Comparison of ENCODE assay signal across 27 cellular contexts in genomic region chr14:104152686-104153398, GRCh38.
"Had no signal": no experiment of that assay in that cellular context is flagged by ENCODE, and none has a peak within 500 bp of the region (broad histone marks: within the 10 kb centered on the region; RNA-seq: fewer than 3 reads in every experiment).

No MANE protein-coding gene starts in this region.

- ATAC-seq: activated CD4-positive, alpha-beta T cell treated with anti-CD3 and anti-CD28 coated beads for 36 hours; activated CD8-positive, alpha-beta T cell treated with anti-CD3 and anti-CD28 coated beads for 36 hours; activated naive CD4-positive, alpha-beta T cell treated with anti-CD3 and anti-CD28 coated beads, Interleukin-2, amount 50 U/mL, for 72 hours; activated T-cell treated with anti-CD3 and anti-CD28 coated beads, Interleukin-2, amount 50 U/mL, for 4 hours; activated T-helper 17 cell treated with anti-CD3 and anti-CD28 coated beads, Interleukin-2, amount 50 U/mL, for 72 hours; esophagus mucosa had no signal

- FAIRE-seq: astrocyte, bronchial epithelial cell, frontal cortex had no signal

- DNase-seq: activated CD4-positive, alpha-beta T cell treated with anti-CD3 and anti-CD28 coated beads for 36 hours; activated CD4-positive, alpha-beta T cell treated with anti-CD3 and anti-CD28 coated beads, Interleukin-2, amount 10 ng/mL, durations not matched to agents 24 days and 14 days; activated CD4-positive, CD25-positive, alpha-beta regulatory T cell; activated CD4-positive, CD25-positive, alpha-beta regulatory T cell treated with anti-CD3 and anti-CD28 coated beads, Interleukin-2, amount 50 U/mL, for 72 hours; activated CD8-positive, alpha-beta memory T cell treated with anti-CD3 and anti-CD28 coated beads for 24 hours; activated CD8-positive, alpha-beta T cell treated with anti-CD3 and anti-CD28 coated beads for 36 hours; activated effector memory CD4-positive, alpha-beta T cell treated with Interleukin-2 at 50 U/mL for 16 hours; activated gamma-delta T cell treated with Interleukin-2 at 50 U/mL for 16 hours; activated naive CD4-positive, alpha-beta T cell treated with Interleukin-2 at 50 U/mL for 16 hours; activated naive CD8-positive, alpha-beta T cell treated with anti-CD3 and anti-CD28 coated beads, Interleukin-2, amount 10 ng/mL, durations not matched to agents 7 days and 5 days; activated T-cell treated with anti-CD3 and anti-CD28 coated beads, Interleukin-2, amount 50 U/mL, for 4 hours; brain microvascular endothelial cell; dorsolateral prefrontal cortex; effector memory CD4-positive, alpha-beta T cell; endodermal cell; foreskin fibroblast; head of caudate nucleus; T-helper 2 cell had no signal

- H3K4me1 Mint-ChIP-seq: activated CD4-positive, alpha-beta T cell treated with anti-CD3 and anti-CD28 coated beads for 36 hours; activated CD4-positive, alpha-beta T cell treated with anti-CD3 and anti-CD28 coated beads, Interleukin-2, amount 10 ng/mL, durations not matched to agents 24 days and 14 days; activated naive CD8-positive, alpha-beta T cell treated with anti-CD3 and anti-CD28 coated beads, Interleukin-2, amount 10 ng/mL, durations not matched to agents 7 days and 5 days; activated T-helper 17 cell treated with anti-CD3 and anti-CD28 coated beads, Interleukin-2, amount 50 U/mL, for 72 hours; central memory CD8-positive, alpha-beta T cell had no signal

- H3K27me3 ChIP-seq: brain microvascular endothelial cell had no signal

- H3K27ac ChIP-seq: brain microvascular endothelial cell, coronary artery, dorsolateral prefrontal cortex had no signal

- H3K27me3 Mint-ChIP-seq: activated CD4-positive, alpha-beta T cell treated with anti-CD3 and anti-CD28 coated beads for 36 hours; activated CD4-positive, alpha-beta T cell treated with anti-CD3 and anti-CD28 coated beads, Interleukin-2, amount 10 ng/mL, durations not matched to agents 24 days and 14 days; activated CD8-positive, alpha-beta T cell treated with anti-CD3 and anti-CD28 coated beads for 36 hours; activated naive CD8-positive, alpha-beta T cell treated with anti-CD3 and anti-CD28 coated beads, Interleukin-2, amount 10 ng/mL, durations not matched to agents 7 days and 5 days; activated T-helper 17 cell treated with anti-CD3 and anti-CD28 coated beads, Interleukin-2, amount 50 U/mL, for 72 hours had no signal

- H3K4me3 ChIP-seq: coronary artery, dorsolateral prefrontal cortex had no signal

- H3K4me3 Mint-ChIP-seq: activated CD4-positive, alpha-beta T cell treated with anti-CD3 and anti-CD28 coated beads for 36 hours; activated CD4-positive, alpha-beta T cell treated with anti-CD3 and anti-CD28 coated beads, Interleukin-2, amount 10 ng/mL, durations not matched to agents 24 days and 14 days; activated CD8-positive, alpha-beta T cell treated with anti-CD3 and anti-CD28 coated beads for 36 hours; activated naive CD8-positive, alpha-beta T cell treated with anti-CD3 and anti-CD28 coated beads, Interleukin-2, amount 10 ng/mL, durations not matched to agents 7 days and 5 days; activated T-cell treated with anti-CD3 and anti-CD28 coated beads, Interleukin-2, amount 50 U/mL, for 4 hours; activated T-helper 17 cell treated with anti-CD3 and anti-CD28 coated beads, Interleukin-2, amount 50 U/mL, for 72 hours; central memory CD8-positive, alpha-beta T cell; dendritic cell treated with granulocyte-macrophage colony-stimulating factor and Interleukin-4, amounts not matched to agents 40 ng/mL and 50 ng/mL, for 4 days; endodermal cell had no signal

- H3K36me3 Mint-ChIP-seq: activated naive CD4-positive, alpha-beta T cell treated with anti-CD3 and anti-CD28 coated beads, Interleukin-2, amount 50 U/mL, for 72 hours; activated naive CD8-positive, alpha-beta T cell treated with anti-CD3 and anti-CD28 coated beads, Interleukin-2, amount 10 ng/mL, durations not matched to agents 7 days and 5 days had no signal

- H3K36me3 ChIP-seq: brain microvascular endothelial cell had no signal

- H3K9me3 Mint-ChIP-seq: activated CD4-positive, alpha-beta T cell treated with anti-CD3 and anti-CD28 coated beads, Interleukin-2, amount 10 ng/mL, durations not matched to agents 24 days and 14 days; activated CD8-positive, alpha-beta T cell treated with anti-CD3 and anti-CD28 coated beads for 36 hours; activated naive CD4-positive, alpha-beta T cell treated with anti-CD3 and anti-CD28 coated beads, Interleukin-2, amount 50 U/mL, for 72 hours; activated naive CD8-positive, alpha-beta T cell treated with anti-CD3 and anti-CD28 coated beads, Interleukin-2, amount 10 ng/mL, durations not matched to agents 7 days and 5 days; activated T-cell treated with anti-CD3 and anti-CD28 coated beads, Interleukin-2, amount 50 U/mL, for 4 hours; activated T-helper 17 cell treated with anti-CD3 and anti-CD28 coated beads, Interleukin-2, amount 50 U/mL, for 72 hours; central memory CD8-positive, alpha-beta T cell; dendritic cell treated with granulocyte-macrophage colony-stimulating factor and Interleukin-4, amounts not matched to agents 40 ng/mL and 50 ng/mL, for 4 days; endodermal cell had no signal

- H3K27ac Mint-ChIP-seq: activated CD4-positive, alpha-beta T cell treated with anti-CD3 and anti-CD28 coated beads for 36 hours; activated CD4-positive, alpha-beta T cell treated with anti-CD3 and anti-CD28 coated beads, Interleukin-2, amount 10 ng/mL, durations not matched to agents 24 days and 14 days; activated CD8-positive, alpha-beta T cell treated with anti-CD3 and anti-CD28 coated beads for 36 hours; activated naive CD4-positive, alpha-beta T cell treated with anti-CD3 and anti-CD28 coated beads, Interleukin-2, amount 50 U/mL, for 72 hours; activated naive CD8-positive, alpha-beta T cell treated with anti-CD3 and anti-CD28 coated beads, Interleukin-2, amount 10 ng/mL, durations not matched to agents 7 days and 5 days; activated T-helper 17 cell treated with anti-CD3 and anti-CD28 coated beads, Interleukin-2, amount 50 U/mL, for 72 hours; dendritic cell treated with granulocyte-macrophage colony-stimulating factor and Interleukin-4, amounts not matched to agents 40 ng/mL and 50 ng/mL, for 4 days; endodermal cell had no signal
